Comparison of ENCODE assay signal across 16 cellular contexts in the genomic region with DNA sequence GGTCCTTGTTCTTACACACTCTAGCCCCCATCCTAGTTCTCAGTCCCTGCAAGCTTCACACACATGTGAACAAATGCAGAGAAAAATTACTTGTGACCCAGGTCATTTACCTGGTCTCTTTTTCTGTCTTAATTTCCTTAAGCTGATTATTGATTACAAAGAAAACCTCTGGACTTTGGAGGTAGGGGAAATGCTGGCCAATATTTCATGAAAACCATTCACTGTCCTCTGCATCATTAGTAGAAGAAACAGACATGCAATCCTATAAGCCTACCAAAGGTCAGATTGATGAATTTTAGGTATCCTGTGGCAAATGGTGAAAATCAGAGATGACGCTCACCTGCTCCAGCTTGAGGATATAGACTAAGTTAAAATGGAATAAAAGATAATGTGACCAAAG.
DNase-seq lines count a peak whose midpoint lies in the region; ATAC-seq, FAIRE-seq and TF ChIP-seq lines count a peak whose summit lies in the region.
"Had no signal": no experiment of that assay in that cellular context is flagged by ENCODE, and none has a peak within 500 bp of the region (broad histone marks: within the 10 kb centered on the region; RNA-seq: fewer than 3 reads in every experiment).

No MANE protein-coding gene starts in this region.

- in situ Hi-C loops in HepG2 (cut with HindIII; ENCODE audit: extremely low pct_ligation_motif_present, low pct_unique_long_range_greater_than_20kb): no loop called here
- in situ Hi-C loops in gastrocnemius medialis (cut with MboI; ENCODE audit: low sequenced_read_pairs in 4 of 4): no loop called here

- TF ChIP-seq RAD21 in liver (IDR thresholded peaks at IDR 0.05) (no peak), HepG2 (CRISPR knock-in tag; IDR thresholded peaks at IDR 0.05) (no peak)

- no peak overlapping the region for H2AFZ ChIP-seq in HepG2 (ENCODE audit: low read length)
- no peak overlapping the region for H2AFZ ChIP-seq in hepatocyte
- H2AFZ ChIP-seq: GM23248 had no signal

- TF ChIP-seq EP300 in HepG2 (IDR thresholded peaks at IDR 0.05; ENCODE audit: low read depth in 2 of 2, low read length in 2 of 2) (no peak), HepG2 (CRISPR knock-in tag; IDR thresholded peaks at IDR 0.05; ENCODE audit: borderline replicate concordance) (no peak)

- WGBS in liver: 94% methylated on average over 1 of the region's 1 CpG
- WGBS in HepG2 (ENCODE audit: low lambda C conversion rate): 97% methylated on average over 1 of the region's 1 CpG
- WGBS in hepatocyte (ENCODE audit: low lambda C conversion rate, missing lambda C conversion rate): 88% methylated on average over 1 of the region's 1 CpG

- H3K9me2 ChIP-seq in hepatocyte (replicated peaks; ENCODE audit: insufficient read depth): no peaks in the 10 kb centered on the region

- ATAC-seq in HepG2 (no peak), gastrocnemius medialis (no peak), GM21526 (IDR thresholded peaks at IDR 0.05; ENCODE audit: low FRiP score, unreplicated experiment) (no peak)
- ATAC-seq: CD8-positive, alpha-beta T cell had no signal

- H3K4me2 ChIP-seq in HepG2 (ENCODE audit: low read depth, low read length) (no peak overlapping the region), hepatocyte (no peak overlapping the region)
- H3K4me2 ChIP-seq: BLaER1 treated with 17β-estradiol and CSF1 and Interleukin-3, amounts not matched to agents 10 nM and 100 nM had no signal

- no TSS peak for BruUV-seq in HepG2 (replicated peaks; lab: Mats Ljungman, UMichigan)

- H3K9me3 ChIP-seq in liver (ENCODE audit: control insufficient read depth in 4 of 4, low read length in 3 of 4) (no peaks in the 10 kb centered on the region), HepG2 (ENCODE audit: low read length) (no peaks in the 10 kb centered on the region), hepatocyte (ENCODE audit: low read depth) (no peaks in the 10 kb centered on the region), gastrocnemius medialis (no peaks in the 10 kb centered on the region)

- intact Hi-C loops in HepG2 (cut with micrococcal nuclease; ENCODE audit: unreplicated experiment): no loop called here
- intact Hi-C loops in gastrocnemius medialis (cut with DNase I; ENCODE audit: low total_unique reads): loop anchor here (5.0 kb wide), 2 partner anchors 84 to 96 kb away; no protein-coding TSS in a partner anchor

- peaks cover 2 to 12% (median 5%) of the 10 kb centered on the region in 4 donors for H3K4me1 ChIP-seq in liver (ENCODE audit: control insufficient read depth in 4 of 4, insufficient read depth in 4 of 4, low read length in 3 of 4)
- no peaks in the 10 kb centered on the region for H3K4me1 ChIP-seq in HepG2 (ENCODE audit: insufficient read depth, low read length)
- peaks cover 28% of the 10 kb centered on the region for H3K4me1 ChIP-seq in hepatocyte (ENCODE audit: insufficient read depth)
- peaks cover 40 to 42% of the 10 kb centered on the region in 2 donors for H3K4me1 ChIP-seq in gastrocnemius medialis
- H3K4me1 ChIP-seq: BLaER1 treated with 17β-estradiol and CSF1 and Interleukin-3, amounts not matched to agents 10 nM and 100 nM had no signal

- TF ChIP-seq POLR2A in HepG2 (IDR thresholded peaks at IDR 0.05; ENCODE audit: insufficient read depth in 1 of 2, low read depth in 2 of 2, low read length in 2 of 2): no peak
- TF ChIP-seq POLR2A in gastrocnemius medialis (IDR thresholded peaks at IDR 0.05): no peak

- no peak for TF ChIP-seq CTCF in liver (IDR thresholded peaks at IDR 0.05; ENCODE audit: low read depth, low read length, missing input control)
- TF ChIP-seq CTCF in HepG2 (CRISPR knock-in tag; IDR thresholded peaks at IDR 0.05): no peak
- no peak for TF ChIP-seq CTCF in hepatocyte (IDR thresholded peaks at IDR 0.05; ENCODE audit: poor library complexity)
- no peak for TF ChIP-seq CTCF in gastrocnemius medialis (IDR thresholded peaks at IDR 0.05 in 4 of 5, conservative IDR thresholded peaks at IDR 0.05 in 1 of 5)

- POLR2A ChIA-PET in HepG2 (lab: Yijun Ruan, JAX): no interaction called here

- H3K27ac ChIP-seq in liver (ENCODE audit: low read depth in 1 of 2, low read length in 2 of 2): peak overlapping the region in 1 of 2 donors; percentile 5
- H3K27ac ChIP-seq in HepG2 (ENCODE audit: extremely low read length, insufficient read depth, low read length): no peak overlapping the region
- peak overlapping the region; percentile 70 for H3K27ac ChIP-seq in hepatocyte
- peak overlapping the region in 3 of 4 donors; percentile 70 to 81 (median 74) for H3K27ac ChIP-seq in gastrocnemius medialis
- H3K27ac ChIP-seq: BLaER1 treated with 17β-estradiol and CSF1 and Interleukin-3, amounts not matched to agents 10 nM and 100 nM; GM23248 had no signal

- no peaks in the 10 kb centered on the region for H3K27me3 ChIP-seq in liver (ENCODE audit: control insufficient read depth in 4 of 4, insufficient read depth in 4 of 4, low read length in 3 of 4)
- H3K27me3 ChIP-seq in HepG2 (ENCODE audit: control insufficient read depth in 1 of 2, insufficient read depth in 2 of 2, low read length in 2 of 2): no peaks in the 10 kb centered on the region
- no peaks in the 10 kb centered on the region for H3K27me3 ChIP-seq in hepatocyte
- H3K27me3 ChIP-seq in gastrocnemius medialis: no peaks in the 10 kb centered on the region
- H3K27me3 ChIP-seq: BLaER1 treated with 17β-estradiol and CSF1 and Interleukin-3, amounts not matched to agents 10 nM and 100 nM had no signal

- H4K20me1 ChIP-seq in HepG2 (ENCODE audit: insufficient read depth, low read length) (no peaks in the 10 kb centered on the region), hepatocyte (ENCODE audit: insufficient read depth, poor library complexity, severe bottlenecking) (no peaks in the 10 kb centered on the region)
- H4K20me1 ChIP-seq: BLaER1 treated with 17β-estradiol and CSF1 and Interleukin-3, amounts not matched to agents 10 nM and 100 nM had no signal

- DNase-seq in HepG2 (ENCODE audit: low spot score) (no peak), hepatocyte (ENCODE audit: low spot score) (no peak), gastrocnemius medialis (no peak), NCI-H1694 treated with DMSO at 0.1 percent for 48 hours (lab: John Stamatoyannopoulos, UW) (no peak), GM19238 (ENCODE audit: insufficient read length, low spot score) (no peak)
- DNase-seq: 8988T; Calu3; CD8-positive, alpha-beta T cell; DMS79 treated with DMSO at 0.1 percent for 48 hours; GF-D8 had no signal

- H3K36me3 ChIP-seq in liver (ENCODE audit: control insufficient read depth in 4 of 4, insufficient read depth in 3 of 4, low read depth in 1 of 4, low read length in 3 of 4) (no peaks in the 10 kb centered on the region), HepG2 (replicated peaks in 1 of 2; ENCODE audit: control insufficient read depth in 1 of 2, insufficient read depth in 2 of 2, low read length in 2 of 2) (no peaks in the 10 kb centered on the region), hepatocyte (replicated peaks; ENCODE audit: insufficient read depth, low read depth) (no peaks in the 10 kb centered on the region), gastrocnemius medialis (no peaks in the 10 kb centered on the region)
- H3K36me3 ChIP-seq: BLaER1 treated with 17β-estradiol and CSF1 and Interleukin-3, amounts not matched to agents 10 nM and 100 nM; HAP-1 had no signal

- CTCF ChIA-PET in HepG2 (lab: Yijun Ruan, JAX; ENCODE audit: low intra/inter-chr PET ratio, low total read pairs): no interaction called here

- H3K9ac ChIP-seq in liver (ENCODE audit: low read depth in 1 of 2, low read length in 2 of 2) (no peak overlapping the region), HepG2 (ENCODE audit: insufficient read depth, low read depth, low read length) (no peak overlapping the region)
- H3K9ac ChIP-seq: BLaER1 treated with 17β-estradiol and CSF1 and Interleukin-3, amounts not matched to agents 10 nM and 100 nM; GM23248 had no signal

- H3K4me3 ChIP-seq in liver (ENCODE audit: low read depth in 1 of 3, low read length in 3 of 3) (no peak overlapping the region), HepG2 (replicated peaks in 1 of 3; ENCODE audit: insufficient read depth in 1 of 3, low read depth in 2 of 3, low read length in 3 of 3) (no peak overlapping the region), hepatocyte (no peak overlapping the region), gastrocnemius medialis (no peak overlapping the region)
- H3K4me3 ChIP-seq: BLaER1 treated with 17β-estradiol and CSF1 and Interleukin-3, amounts not matched to agents 10 nM and 100 nM; GM23248; HAP-1 had no signal

- no peak for FAIRE-seq in HepG2 (lab: Jason Lieb, UNC)
- FAIRE-seq: GM19239 had no signal

- H3K79me2 ChIP-seq in HepG2 (ENCODE audit: insufficient read depth, low read length) (no peaks in the 10 kb centered on the region), hepatocyte (no peaks in the 10 kb centered on the region)

TF ChIP-seq in liver, 16 proteins besides CTCF, POLR2A, EP300 and RAD21 (continues in another document):
- TF ChIP-seq FOXA2 (IDR thresholded peaks at IDR 0.05): no peak
- TF ChIP-seq FOXA1 (IDR thresholded peaks at IDR 0.05): no peak
- TF ChIP-seq, protein P1, sequence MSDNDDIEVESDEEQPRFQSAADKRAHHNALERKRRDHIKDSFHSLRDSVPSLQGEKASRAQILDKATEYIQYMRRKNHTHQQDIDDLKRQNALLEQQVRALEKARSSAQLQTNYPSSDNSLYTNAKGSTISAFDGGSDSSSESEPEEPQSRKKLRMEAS (IDR thresholded peaks at IDR 0.05): no peak
- peak in 1 of 2 donors; percentile 65 for TF ChIP-seq HNF4A (conservative IDR thresholded peaks at IDR 0.05)

TF ChIP-seq in HepG2, 621 proteins besides CTCF, POLR2A, EP300 and RAD21 (continues in another document):
- TF ChIP-seq ZNF235 (CRISPR knock-in tag; IDR thresholded peaks at IDR 0.05; ENCODE audit: borderline replicate concordance): no peak
- TF ChIP-seq ZNF652 (CRISPR knock-in tag; IDR thresholded peaks at IDR 0.05; ENCODE audit: borderline replicate concordance, low read depth): no peak
- TF ChIP-seq ZFAT (CRISPR knock-in tag; conservative IDR thresholded peaks at IDR 0.05): no peak
- TF ChIP-seq, protein P2, sequence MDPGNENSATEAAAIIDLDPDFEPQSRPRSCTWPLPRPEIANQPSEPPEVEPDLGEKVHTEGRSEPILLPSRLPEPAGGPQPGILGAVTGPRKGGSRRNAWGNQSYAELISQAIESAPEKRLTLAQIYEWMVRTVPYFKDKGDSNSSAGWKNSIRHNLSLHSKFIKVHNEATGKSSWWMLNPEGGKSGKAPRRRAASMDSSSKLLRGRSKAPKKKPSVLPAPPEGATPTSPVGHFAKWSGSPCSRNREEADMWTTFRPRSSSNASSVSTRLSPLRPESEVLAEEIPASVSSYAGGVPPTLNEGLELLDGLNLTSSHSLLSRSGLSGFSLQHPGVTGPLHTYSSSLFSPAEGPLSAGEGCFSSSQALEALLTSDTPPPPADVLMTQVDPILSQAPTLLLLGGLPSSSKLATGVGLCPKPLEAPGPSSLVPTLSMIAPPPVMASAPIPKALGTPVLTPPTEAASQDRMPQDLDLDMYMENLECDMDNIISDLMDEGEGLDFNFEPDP (CRISPR knock-in tag; conservative IDR thresholded peaks at IDR 0.05): no peak
- no peak for TF ChIP-seq RFXANK (CRISPR knock-in tag; IDR thresholded peaks at IDR 0.05)
- TF ChIP-seq ZNF674 (CRISPR knock-in tag; IDR thresholded peaks at IDR 0.05; ENCODE audit: low read depth): no peak
